Comparison of ENCODE assay signal across 25 cellular contexts in the genomic region with DNA sequence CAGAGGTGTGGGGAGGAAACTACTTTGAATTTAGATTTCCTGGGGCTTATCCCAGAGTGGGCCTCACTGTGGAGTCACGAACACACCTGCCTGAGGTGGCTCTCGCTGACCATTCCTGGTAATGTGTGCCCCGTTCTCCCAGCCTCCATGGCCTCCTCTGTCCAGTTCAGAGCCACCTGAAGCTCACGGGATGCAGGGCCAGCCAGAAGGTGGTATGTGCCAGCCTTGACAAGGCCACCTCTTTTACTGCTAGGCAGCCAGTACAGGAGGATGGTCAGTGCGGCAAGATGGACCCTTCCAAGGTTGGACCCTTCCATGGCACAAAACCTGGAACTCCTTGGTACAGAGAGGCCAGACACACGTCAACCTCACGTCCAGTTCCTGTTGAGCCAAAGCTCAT.
DNase-seq lines count a peak whose midpoint lies in the region; ATAC-seq, FAIRE-seq and TF ChIP-seq lines count a peak whose summit lies in the region.
"Had no signal": no experiment of that assay in that cellular context is flagged by ENCODE, and none has a peak within 500 bp of the region (broad histone marks: within the 10 kb centered on the region; RNA-seq: fewer than 3 reads in every experiment).

No MANE protein-coding gene starts in this region.

- intact Hi-C loops in left cardiac atrium (cut with DNase I) = no loop called here
- intact Hi-C loops in right cardiac atrium (cut with DNase I) = no loop called here
- intact Hi-C loops in left lung (cut with DNase I) = no loop called here
- intact Hi-C loops in tibial artery (cut with DNase I; ENCODE audit: low total_unique reads) = no loop called here
- intact Hi-C loops in sigmoid colon (cut with DNase I) = no loop called here

- H3K36me3 ChIP-seq in bronchial epithelial cell (ENCODE audit: control insufficient read depth, insufficient read depth, low read length) (no peaks in the 10 kb centered on the region), left lung (peaks cover 0 to 6% of the 10 kb centered on the region in 2 donors), tibial artery (peaks cover 0 to 8% (median 5%) of the 10 kb centered on the region in 3 donors), sigmoid colon (peaks cover 0 to 11% (median 0%) of the 10 kb centered on the region in 4 donors)
- H3K36me3 ChIP-seq: BLaER1 had no signal

- WGBS in right cardiac atrium = 87% methylated on average over 7 of the region's 7 CpGs
- 79 to 93% methylated on average over 7 of the region's 7 CpGs for WGBS in sigmoid colon, 2 donors

- no peak overlapping the region for H3K27ac ChIP-seq in right cardiac atrium (ENCODE audit: low read length)
- no peak overlapping the region for H3K27ac ChIP-seq in left lung
- no peak overlapping the region for H3K27ac ChIP-seq in tibial artery
- H3K27ac ChIP-seq in sigmoid colon = no peak overlapping the region
- H3K27ac ChIP-seq: BLaER1, HL-60, PC-9, RWPE1 had no signal

- peak; percentile 2 for DNase-seq in left cardiac atrium
- DNase-seq in right cardiac atrium = no peak
- no peak for DNase-seq in bronchial epithelial cell (ENCODE audit: low read depth)
- peak; percentile 10 to 26 for DNase-seq in left lung
- DNase-seq in tibial artery = peak; percentile 3 to 28
- DNase-seq in sigmoid colon = no peak
- DNase-seq: CD4-positive, alpha-beta memory T cell; DMS 273 treated with DMSO at 0.1 percent for 48 hours; DMS79 treated with DMSO at 0.1 percent for 48 hours; H9; HFFc6; KBM-7; NCI-H1092; NCI-H1436; NCI-H1930; NCI-H510A; PC-9; SIG-M5 had no signal

- no peaks in the 10 kb centered on the region for H3K27me3 ChIP-seq in right cardiac atrium (ENCODE audit: control insufficient read depth, insufficient read depth)
- H3K27me3 ChIP-seq in bronchial epithelial cell (ENCODE audit: control insufficient read depth, insufficient read depth, low read length) = no peaks in the 10 kb centered on the region
- no peaks in the 10 kb centered on the region for H3K27me3 ChIP-seq in left lung
- H3K27me3 ChIP-seq in tibial artery = peaks cover 0 to 13% of the 10 kb centered on the region in 2 donors
- no peaks in the 10 kb centered on the region for H3K27me3 ChIP-seq in sigmoid colon
- H3K27me3 ChIP-seq: BLaER1 had no signal

- TF ChIP-seq EP300 in sigmoid colon (IDR thresholded peaks at IDR 0.05) = no peak

- FAIRE-seq in bronchial epithelial cell (lab: Jason Lieb, UNC) = peak; percentile 55
- FAIRE-seq: HepG2 had no signal

- ATAC-seq in left cardiac atrium (no peak), right cardiac atrium (no peak), left lung (no peak), GM18520 (IDR thresholded peaks at IDR 0.05; ENCODE audit: unreplicated experiment) (no peak), HG02973 (IDR thresholded peaks at IDR 0.05; ENCODE audit: unreplicated experiment) (no peak)
- ATAC-seq: HepG2 had no signal

- TF ChIP-seq CTCF in bronchial epithelial cell (IDR thresholded peaks at IDR 0.05; ENCODE audit: insufficient read depth, low read length, severe bottlenecking) (no peak), left lung (IDR thresholded peaks at IDR 0.05) (no peak), tibial artery (IDR thresholded peaks at IDR 0.05) (no peak), sigmoid colon (IDR thresholded peaks at IDR 0.05) (no peak)

- H3K9me3 ChIP-seq in right cardiac atrium (ENCODE audit: control insufficient read depth, low read length) (no peaks in the 10 kb centered on the region), left lung (no peaks in the 10 kb centered on the region), tibial artery (no peaks in the 10 kb centered on the region), sigmoid colon (no peaks in the 10 kb centered on the region)
- H3K9me3 ChIP-seq: BLaER1, Caco-2 had no signal

- H3K4me1 ChIP-seq in right cardiac atrium (ENCODE audit: control insufficient read depth, insufficient read depth, low read length) = no peaks in the 10 kb centered on the region
- H3K4me1 ChIP-seq in left lung = no peaks in the 10 kb centered on the region
- H3K4me1 ChIP-seq in tibial artery = no peaks in the 10 kb centered on the region
- no peaks in the 10 kb centered on the region for H3K4me1 ChIP-seq in sigmoid colon
- H3K4me1 ChIP-seq: Caco-2 had no signal

- H3K4me3 ChIP-seq in right cardiac atrium (ENCODE audit: low read length) (no peak overlapping the region), bronchial epithelial cell (ENCODE audit: low read depth, low read length) (no peak overlapping the region), left lung (no peak overlapping the region), tibial artery (no peak overlapping the region), sigmoid colon (no peak overlapping the region)
- H3K4me3 ChIP-seq: BLaER1, PC-9 had no signal

- TF ChIP-seq POLR2A in sigmoid colon (IDR thresholded peaks at IDR 0.05) = no peak

Comparison
In these comparisons a context has a peak if more than half of its experiments do, and no peak if none do; other contexts are left out.
1. DNase-seq: peak in left cardiac atrium (single experiment), left lung (2 of 2) and tibial artery (2 of 2); none in right cardiac atrium (0 of 3), bronchial epithelial cell (single experiment) and sigmoid colon (single experiment).